1 cellular context compared by ENCODE assay signal in the genomic region with DNA sequence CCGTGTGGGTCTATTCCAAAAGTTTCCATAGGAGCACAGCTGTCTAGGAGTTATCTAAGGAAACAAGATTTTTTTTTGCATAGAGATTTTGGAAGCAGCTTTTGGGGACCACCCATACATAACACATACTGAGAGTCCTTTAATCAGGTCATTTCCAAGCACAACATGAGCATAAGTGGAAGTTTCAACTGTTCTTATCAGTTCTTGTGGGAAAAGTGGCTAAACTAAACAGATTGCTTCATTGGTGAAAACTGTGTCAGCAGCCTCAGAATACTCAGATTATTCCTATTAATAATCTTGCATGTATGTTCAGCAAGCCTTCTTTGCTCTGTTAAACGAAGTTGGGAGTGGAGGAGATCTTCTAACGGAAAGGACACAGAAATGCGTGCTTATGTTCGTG.
TF ChIP-seq lines count a peak whose summit lies in the region.

No MANE protein-coding gene starts in this region.

TF ChIP-seq in H1, 55 proteins besides CTCF, POLR2A, EP300 and RAD21:
- TF ChIP-seq SP4 (IDR thresholded peaks at IDR 0.05; ENCODE audit: low read length) (no peak), RXRA (IDR thresholded peaks at IDR 0.05; ENCODE audit: insufficient read depth, low read depth, low read length) (no peak), KDM4A (IDR thresholded peaks at IDR 0.05; ENCODE audit: low read depth, low read length, severe bottlenecking) (no peak), NANOG (IDR thresholded peaks at IDR 0.05; ENCODE audit: insufficient read depth, low read depth, low read length, poor library complexity, severe bottlenecking) (no peak), SIX5 (IDR thresholded peaks at IDR 0.05; ENCODE audit: low read depth, low read length) (no peak), PHF8 (conservative IDR thresholded peaks at IDR 0.05; ENCODE audit: low read depth, low read length) (no peak), NRF1 (IDR thresholded peaks at IDR 0.05; ENCODE audit: low read depth, low read length) (no peak), KDM1A (IDR thresholded peaks at IDR 0.05; ENCODE audit: borderline replicate concordance, low read length) (no peak), POU5F1 (IDR thresholded peaks at IDR 0.05; ENCODE audit: low read depth, low read length) (no peak), GTF2F1 (IDR thresholded peaks at IDR 0.05; ENCODE audit: borderline replicate concordance, low read depth, low read length) (no peak), KDM5A (IDR thresholded peaks at IDR 0.05; ENCODE audit: low read length) (no peak)
